In genomic region chr20:37856932-37857660, GRCh38 we compare ENCODE assay signal across 14 cellular contexts. TPM values are rescaled to one million over a fixed set of nuclear protein-coding genes. Genes with fewer than 3 reads are reported as not detected.
DNase-seq lines count a peak whose midpoint lies in the region; FAIRE-seq and TF ChIP-seq lines count a peak whose summit lies in the region.
"Had no signal": no experiment of that assay in that cellular context is flagged by ENCODE, and none has a peak within 500 bp of the region (broad histone marks: within the 10 kb centered on the region; RNA-seq: fewer than 3 reads in every experiment).

No MANE protein-coding gene starts in this region.

- H3K36me3 Mint-ChIP-seq in astrocyte (ENCODE audit: low read depth, unreplicated experiment), result peaks cover 24% of the 10 kb centered on the region

- H3K9me3 Mint-ChIP-seq in astrocyte (ENCODE audit: unreplicated experiment), result peaks cover 2% of the 10 kb centered on the region
- H3K9me3 Mint-ChIP-seq: activated T-helper 1 cell treated with anti-CD3 and anti-CD28 coated beads, Interleukin-12 subunit alpha, Interleukin-12 subunit beta, Interleukin-2, Interleukin-4 antibody, amounts not matched to agents 30 ng/mL and 10 ng/mL and 1 ng/mL, durations not matched to agents 14 hours and 24 hours and 36 hours; central memory CD8-positive, alpha-beta T cell; WTC11 had no signal

- H3K9me3 ChIP-seq in astrocyte (ENCODE audit: insufficient read depth, low read depth, low read length), result no peaks in the 10 kb centered on the region
- H3K9me3 ChIP-seq: SJCRH30, upper lobe of right lung had no signal

- H3K79me2 ChIP-seq in astrocyte (ENCODE audit: insufficient read depth, low read length), result no peaks in the 10 kb centered on the region

- H3K4me3 ChIP-seq in astrocyte (ENCODE audit: insufficient read depth, low read depth, low read length), result no peak overlapping the region
- H3K4me3 ChIP-seq: SJCRH30, upper lobe of right lung had no signal

- peak overlapping the region; percentile 39 for H3K4me2 ChIP-seq in astrocyte (ENCODE audit: low read length)

- TF ChIP-seq CTCF in astrocyte (IDR thresholded peaks at IDR 0.05; ENCODE audit: insufficient read depth, low read depth, low read length), result no peak

- in situ Hi-C loops in ACHN (cut with HindIII; ENCODE audit: low pct_ligation_motif_present, low pct_unique_long_range_greater_than_20kb, low sequenced_read_pairs), result no loop called here

- peak; percentile 67 for FAIRE-seq in GM18507 (lab: Jason Lieb, UNC)
- no peak for FAIRE-seq in astrocyte (lab: Jason Lieb, UNC)

- peaks cover 8% of the 10 kb centered on the region for H3K36me3 ChIP-seq in astrocyte (ENCODE audit: insufficient read depth, low read length)

- no peaks in the 10 kb centered on the region for H3K27me3 ChIP-seq in astrocyte (ENCODE audit: insufficient read depth, low read length)
- H3K27me3 ChIP-seq: SJCRH30, upper lobe of right lung had no signal

- H3K27ac Mint-ChIP-seq in astrocyte (ENCODE audit: unreplicated experiment), result no peak overlapping the region
- H3K27ac Mint-ChIP-seq: activated T-helper 1 cell treated with anti-CD3 and anti-CD28 coated beads, Interleukin-12 subunit alpha, Interleukin-12 subunit beta, Interleukin-2, Interleukin-4 antibody, amounts not matched to agents 30 ng/mL and 10 ng/mL and 1 ng/mL, durations not matched to agents 14 hours and 24 hours and 36 hours; WTC11 had no signal

- no peaks in the 10 kb centered on the region for H3K27me3 Mint-ChIP-seq in astrocyte (ENCODE audit: low read depth, unreplicated experiment)
- H3K27me3 Mint-ChIP-seq: central memory CD8-positive, alpha-beta T cell had no signal

- H3K4me1 ChIP-seq in astrocyte (ENCODE audit: insufficient read depth, low read length), result peaks cover 6% of the 10 kb centered on the region
- H3K4me1 ChIP-seq: SJCRH30, upper lobe of right lung had no signal

- H4K20me1 ChIP-seq in astrocyte (ENCODE audit: insufficient read depth, low read length), result peaks cover 4% of the 10 kb centered on the region

- no peak overlapping the region for H2AFZ ChIP-seq in astrocyte (ENCODE audit: low read depth, low read length)

- no peak overlapping the region for H3K27ac ChIP-seq in astrocyte (ENCODE audit: low read depth, low read length)
- H3K27ac ChIP-seq: SJCRH30, upper lobe of right lung had no signal

- DNase-seq in COLO829 (ENCODE audit: low spot score), result peak; percentile 94
- DNase-seq in GM18507 (ENCODE audit: extremely low spot score, insufficient read length, low read depth), result no peak
- peak; percentile 70 for DNase-seq in astrocyte (ENCODE audit: low read depth)
- peak; percentile 57 for DNase-seq in myocyte (ENCODE audit: low read depth)
- no peak for DNase-seq in SKM-1 treated with dmso at 0.1 percent for 144 hours (lab: John Stamatoyannopoulos, UW; ENCODE audit: unreplicated experiment)
- no peak for DNase-seq in GDM1 (lab: John Stamatoyannopoulos, UW)
- no peak for DNase-seq in ACHN
- DNase-seq in activated effector memory CD4-positive, alpha-beta T cell treated with anti-CD3 and anti-CD28 coated beads, Interleukin-2, amount 50 U/mL, for 16 hours, result no peak
- DNase-seq: NCI-H1417 treated with DMSO at 0.1 percent for 48 hours, SJCRH30 had no signal

- no peak overlapping the region for H3K9ac ChIP-seq in astrocyte (ENCODE audit: low read length)

- peaks cover 2% of the 10 kb centered on the region for H3K4me1 Mint-ChIP-seq in astrocyte (ENCODE audit: low read depth, unreplicated experiment)
- H3K4me1 Mint-ChIP-seq: central memory CD8-positive, alpha-beta T cell had no signal

- H3K4me3 Mint-ChIP-seq in astrocyte (ENCODE audit: unreplicated experiment), result no peak overlapping the region
- H3K4me3 Mint-ChIP-seq: activated T-helper 1 cell treated with anti-CD3 and anti-CD28 coated beads, Interleukin-12 subunit alpha, Interleukin-12 subunit beta, Interleukin-2, Interleukin-4 antibody, amounts not matched to agents 30 ng/mL and 10 ng/mL and 1 ng/mL, durations not matched to agents 14 hours and 24 hours and 36 hours; central memory CD8-positive, alpha-beta T cell; WTC11 had no signal

RNA-seq across cellular contexts. Expression of gene VSTM2L, which starts 45.8 kb away (rescaled TPM):
- total RNA-seq in astrocyte, result 17.7 and 18.5 TPM in 2 replicates
- total RNA-seq in myocyte, result 77.5 and 139 TPM in 2 replicates
- 13.1 TPM for polyA plus RNA-seq in myocyte (2012)

Comparison
In these comparisons a context has a peak if more than half of its experiments do, and no peak if none do; other contexts are left out.
1. DNase-seq: peak in COLO829 (single experiment), astrocyte (single experiment) and myocyte (single experiment); none in GM18507 (single experiment), SKM-1 treated with dmso at 0.1 percent for 144 hours (single experiment), GDM1 (single experiment), ACHN (single experiment) and activated effector memory CD4-positive, alpha-beta T cell treated with anti-CD3 and anti-CD28 coated beads, Interleukin-2, amount 50 U/mL, for 16 hours (single experiment).